In genomic region chr10:82075605-82076004, GRCh38 we compare ENCODE assay signal across 34 cellular contexts.
"Had no signal": no experiment of that assay in that cellular context is flagged by ENCODE, and none has a peak within 500 bp of the region (broad histone marks: within the 10 kb centered on the region; RNA-seq: fewer than 3 reads in every experiment).

No MANE protein-coding gene starts in this region.

- H3K27ac ChIP-seq: KMS-11 had no signal

- H3K36me3 ChIP-seq: MG63 had no signal

- H3K4me3 ChIP-seq: MG63 had no signal

- H3K27me3 ChIP-seq: MG63 had no signal

- H3K4me2 ChIP-seq: KMS-11 had no signal

- H3K9ac ChIP-seq: KMS-11 had no signal

- DNase-seq: Karpas-422, Kasumi-1, MG63, MM.1S, MV-4-11, NCI-H1048, NCI-H1092, NCI-H1092 treated with DMSO at 0.1 percent for 48 hours, NCI-H1105, NCI-H1105 treated with DMSO at 0.1 percent for 48 hours, NCI-H1417, NCI-H1417 treated with DMSO at 0.1 percent for 48 hours, NCI-H1436, NCI-H1436 treated with DMSO at 0.1 percent for 48 hours, NCI-H146, NCI-H1694, NCI-H1694 treated with DMSO at 0.1 percent for 48 hours, NCI-H187, NCI-H187 treated with DMSO at 0.1 percent for 48 hours, NCI-H1930, NCI-H2029, NCI-H2029 treated with DMSO at 0.1 percent for 48 hours, NCI-H2081, NCI-H2081 treated with DMSO at 0.1 percent for 48 hours, NCI-H2107, NCI-H2171, NCI-H2171 treated with DMSO at 0.1 percent for 48 hours, NCI-H2227 treated with DMSO at 0.1 percent for 48 hours, NCI-H226, NCI-H345, NCI-H446, NCI-H446 treated with DMSO at 0.1 percent for 48 hours, NCI-H510A had no signal

- H3K9me3 ChIP-seq: MG63 had no signal
